1 cellular context compared by ENCODE assay signal in the genomic region with DNA sequence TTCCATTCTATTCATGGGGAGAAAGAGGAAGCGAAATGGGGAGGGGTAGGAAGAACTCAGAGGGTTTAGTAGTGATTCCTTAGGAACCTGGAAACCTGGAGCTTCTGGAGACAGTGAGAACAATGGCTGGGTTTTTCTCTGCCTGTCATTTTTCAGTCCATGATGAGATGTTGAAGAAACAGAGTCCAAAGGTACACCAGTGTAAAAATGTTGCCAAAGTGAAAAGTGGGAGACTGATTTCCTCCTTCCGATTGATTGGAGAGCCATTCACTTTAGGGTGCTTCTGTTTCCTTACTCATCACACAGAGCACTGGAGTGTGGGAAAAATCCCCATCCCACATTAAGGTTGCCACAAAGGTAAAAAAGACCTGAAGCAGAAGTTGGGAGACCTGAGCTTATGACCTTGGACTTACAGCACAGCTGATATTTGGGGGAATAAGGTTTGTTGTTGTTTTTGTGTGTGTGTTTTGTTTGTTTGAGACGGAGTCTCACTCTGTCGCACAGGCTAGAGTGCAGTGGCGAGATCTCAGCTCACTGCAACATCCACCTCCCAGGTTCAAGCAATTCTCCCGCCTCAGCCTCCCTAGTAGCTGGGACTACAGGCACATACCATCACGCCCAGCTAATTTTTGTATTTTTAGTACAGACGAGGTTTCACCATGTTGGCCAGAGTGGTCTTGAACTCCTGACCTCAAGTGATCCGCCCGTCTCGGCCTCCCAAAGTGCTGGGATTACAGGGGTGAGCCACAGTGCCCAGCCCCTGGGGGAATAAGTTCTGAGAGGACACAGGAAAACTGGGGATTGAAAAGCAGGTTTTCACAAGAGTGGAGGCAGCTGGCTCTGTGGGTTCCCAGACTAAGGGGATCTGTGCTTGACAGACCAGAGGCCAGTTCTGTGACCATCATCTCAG.
A peak's percentile ranks its signal among the peaks of the same experiment; 100 is the strongest.
TF ChIP-seq lines count a peak whose summit lies in the region.

No MANE protein-coding gene starts in this region.

TF ChIP-seq in HepG2, 621 proteins besides CTCF, POLR2A, EP300 and RAD21 (continued from another document):
- TF ChIP-seq, protein P1, sequence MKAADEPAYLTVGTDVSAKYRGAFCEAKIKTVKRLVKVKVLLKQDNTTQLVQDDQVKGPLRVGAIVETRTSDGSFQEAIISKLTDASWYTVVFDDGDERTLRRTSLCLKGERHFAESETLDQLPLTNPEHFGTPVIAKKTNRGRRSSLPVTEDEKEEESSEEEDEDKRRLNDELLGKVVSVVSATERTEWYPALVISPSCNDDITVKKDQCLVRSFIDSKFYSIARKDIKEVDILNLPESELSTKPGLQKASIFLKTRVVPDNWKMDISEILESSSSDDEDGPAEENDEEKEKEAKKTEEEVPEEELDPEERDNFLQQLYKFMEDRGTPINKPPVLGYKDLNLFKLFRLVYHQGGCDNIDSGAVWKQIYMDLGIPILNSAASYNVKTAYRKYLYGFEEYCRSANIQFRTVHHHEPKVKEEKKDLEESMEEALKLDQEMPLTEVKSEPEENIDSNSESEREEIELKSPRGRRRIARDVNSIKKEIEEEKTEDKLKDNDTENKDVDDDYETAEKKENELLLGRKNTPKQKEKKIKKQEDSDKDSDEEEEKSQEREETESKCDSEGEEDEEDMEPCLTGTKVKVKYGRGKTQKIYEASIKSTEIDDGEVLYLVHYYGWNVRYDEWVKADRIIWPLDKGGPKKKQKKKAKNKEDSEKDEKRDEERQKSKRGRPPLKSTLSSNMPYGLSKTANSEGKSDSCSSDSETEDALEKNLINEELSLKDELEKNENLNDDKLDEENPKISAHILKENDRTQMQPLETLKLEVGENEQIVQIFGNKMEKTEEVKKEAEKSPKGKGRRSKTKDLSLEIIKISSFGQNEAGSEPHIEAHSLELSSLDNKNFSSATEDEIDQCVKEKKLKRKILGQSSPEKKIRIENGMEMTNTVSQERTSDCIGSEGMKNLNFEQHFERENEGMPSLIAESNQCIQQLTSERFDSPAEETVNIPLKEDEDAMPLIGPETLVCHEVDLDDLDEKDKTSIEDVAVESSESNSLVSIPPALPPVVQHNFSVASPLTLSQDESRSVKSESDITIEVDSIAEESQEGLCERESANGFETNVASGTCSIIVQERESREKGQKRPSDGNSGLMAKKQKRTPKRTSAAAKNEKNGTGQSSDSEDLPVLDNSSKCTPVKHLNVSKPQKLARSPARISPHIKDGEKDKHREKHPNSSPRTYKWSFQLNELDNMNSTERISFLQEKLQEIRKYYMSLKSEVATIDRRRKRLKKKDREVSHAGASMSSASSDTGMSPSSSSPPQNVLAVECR (CRISPR knock-in tag; IDR thresholded peaks at IDR 0.05; ENCODE audit: borderline replicate concordance) = peak; percentile 26; the same call in 1 of the 2 replicates
- TF ChIP-seq BCL6 (CRISPR knock-in tag; IDR thresholded peaks at IDR 0.05) = no peak
- TF ChIP-seq ZSCAN12 (CRISPR knock-in tag; IDR thresholded peaks at IDR 0.05) = no peak
- TF ChIP-seq AGO2 (optimal IDR thresholded peaks at IDR 0.05; ENCODE audit: low read depth, low read length) = no peak
- no peak for TF ChIP-seq ZNF564 (CRISPR knock-in tag; IDR thresholded peaks at IDR 0.05)
- TF ChIP-seq TBX2 (CRISPR knock-in tag; IDR thresholded peaks at IDR 0.05; ENCODE audit: borderline replicate concordance) = 0 out of 2 replicates have a peak, but pooled peaks have one; percentile 52
- TF ChIP-seq ZNF670 (CRISPR knock-in tag; IDR thresholded peaks at IDR 0.05; ENCODE audit: borderline replicate concordance) = peak; percentile 37; the same call in 1 of the 2 replicates
- 0 out of 2 replicates have a peak, but pooled peaks have one; percentile 19 for TF ChIP-seq ZNF274 (CRISPR knock-in tag; IDR thresholded peaks at IDR 0.05)
- TF ChIP-seq ZNF891 (CRISPR knock-in tag; IDR thresholded peaks at IDR 0.05) = no peak
- no peak for TF ChIP-seq ZNF260 (CRISPR knock-in tag; IDR thresholded peaks at IDR 0.05; ENCODE audit: borderline replicate concordance, low read depth)
- TF ChIP-seq HOXA5 (CRISPR knock-in tag; IDR thresholded peaks at IDR 0.05) = 0 out of 2 replicates have a peak, but pooled peaks have one; percentile 41
